Comparison of ENCODE assay signal across 32 cellular contexts in genomic region chrX:110373310-110373709, GRCh38. TPM values are rescaled to one million over a fixed set of nuclear protein-coding genes. Genes with fewer than 3 reads are reported as not detected.
"Had no signal": no experiment of that assay in that cellular context is flagged by ENCODE, and none has a peak within 500 bp of the region (broad histone marks: within the 10 kb centered on the region; RNA-seq: fewer than 3 reads in every experiment).

No MANE protein-coding gene starts in this region.

- H3K27ac ChIP-seq: brain microvascular endothelial cell, coronary artery, dorsolateral prefrontal cortex, esophagus squamous epithelium, gastroesophageal sphincter, heart right ventricle, hepatocyte, VCaP had no signal

- H3K4me2 ChIP-seq: hepatocyte had no signal

- H3K4me1 Mint-ChIP-seq: activated CD4-positive, alpha-beta T cell treated with anti-CD3 and anti-CD28 coated beads, Interleukin-2, amount 10 ng/mL, durations not matched to agents 7 days and 5 days; activated naive CD4-positive, alpha-beta T cell treated with anti-CD3 and anti-CD28 coated beads, Interleukin-2, amount 10 ng/mL, durations not matched to agents 7 days and 5 days; activated naive CD8-positive, alpha-beta T cell treated with anti-CD3 and anti-CD28 coated beads, Interleukin-2, amount 10 ng/mL, durations not matched to agents 7 days and 5 days; central memory CD8-positive, alpha-beta T cell; WTC11 had no signal

- H3K36me3 ChIP-seq: brain microvascular endothelial cell, esophagus squamous epithelium, gastroesophageal sphincter, heart right ventricle had no signal

- H3K27ac Mint-ChIP-seq: activated CD4-positive, alpha-beta T cell treated with anti-CD3 and anti-CD28 coated beads, Interleukin-2, amount 10 ng/mL, durations not matched to agents 7 days and 5 days; activated CD8-positive, alpha-beta T cell treated with anti-CD3 and anti-CD28 coated beads for 36 hours; activated naive CD4-positive, alpha-beta T cell treated with anti-CD3 and anti-CD28 coated beads, Interleukin-2, amount 10 ng/mL, durations not matched to agents 7 days and 5 days; activated naive CD4-positive, alpha-beta T cell treated with anti-CD3 and anti-CD28 coated beads, Interleukin-2, amount 50 U/mL, for 72 hours; activated naive CD8-positive, alpha-beta T cell treated with anti-CD3 and anti-CD28 coated beads, Interleukin-2, amount 10 ng/mL, durations not matched to agents 7 days and 5 days; dendritic cell treated with granulocyte-macrophage colony-stimulating factor and Interleukin-4, amounts not matched to agents 40 ng/mL and 50 ng/mL, for 4 days; endodermal cell; WTC11 had no signal

- H3K27me3 ChIP-seq: brain microvascular endothelial cell, esophagus squamous epithelium, gastroesophageal sphincter, hepatocyte had no signal

- H3K4me1 ChIP-seq: esophagus squamous epithelium, gastroesophageal sphincter, heart right ventricle had no signal

- H3K4me3 Mint-ChIP-seq: activated CD4-positive, alpha-beta T cell treated with anti-CD3 and anti-CD28 coated beads, Interleukin-2, amount 10 ng/mL, durations not matched to agents 7 days and 5 days; activated CD8-positive, alpha-beta T cell treated with anti-CD3 and anti-CD28 coated beads for 36 hours; activated naive CD4-positive, alpha-beta T cell treated with anti-CD3 and anti-CD28 coated beads, Interleukin-2, amount 10 ng/mL, durations not matched to agents 7 days and 5 days; activated naive CD8-positive, alpha-beta T cell treated with anti-CD3 and anti-CD28 coated beads, Interleukin-2, amount 10 ng/mL, durations not matched to agents 7 days and 5 days; activated T-cell treated with anti-CD3 and anti-CD28 coated beads, Interleukin-2, amount 50 U/mL, for 72 hours; central memory CD8-positive, alpha-beta T cell; dendritic cell treated with granulocyte-macrophage colony-stimulating factor and Interleukin-4, amounts not matched to agents 40 ng/mL and 50 ng/mL, for 4 days; endodermal cell; WTC11 had no signal

- H3K9me3 Mint-ChIP-seq: activated CD4-positive, alpha-beta T cell treated with anti-CD3 and anti-CD28 coated beads, Interleukin-2, amount 10 ng/mL, durations not matched to agents 7 days and 5 days; activated CD8-positive, alpha-beta T cell treated with anti-CD3 and anti-CD28 coated beads for 36 hours; activated naive CD4-positive, alpha-beta T cell treated with anti-CD3 and anti-CD28 coated beads, Interleukin-2, amount 10 ng/mL, durations not matched to agents 7 days and 5 days; activated naive CD4-positive, alpha-beta T cell treated with anti-CD3 and anti-CD28 coated beads, Interleukin-2, amount 50 U/mL, for 72 hours; activated naive CD8-positive, alpha-beta T cell treated with anti-CD3 and anti-CD28 coated beads, Interleukin-2, amount 10 ng/mL, durations not matched to agents 7 days and 5 days; activated T-cell treated with anti-CD3 and anti-CD28 coated beads, Interleukin-2, amount 50 U/mL, for 72 hours; central memory CD8-positive, alpha-beta T cell; dendritic cell treated with granulocyte-macrophage colony-stimulating factor and Interleukin-4, amounts not matched to agents 40 ng/mL and 50 ng/mL, for 4 days; endodermal cell; WTC11 had no signal

- H3K9me3 ChIP-seq: esophagus squamous epithelium, gastroesophageal sphincter, heart right ventricle had no signal

- H3K36me3 Mint-ChIP-seq: activated naive CD4-positive, alpha-beta T cell treated with anti-CD3 and anti-CD28 coated beads, Interleukin-2, amount 10 ng/mL, durations not matched to agents 7 days and 5 days; activated naive CD4-positive, alpha-beta T cell treated with anti-CD3 and anti-CD28 coated beads, Interleukin-2, amount 50 U/mL, for 72 hours; activated naive CD8-positive, alpha-beta T cell treated with anti-CD3 and anti-CD28 coated beads, Interleukin-2, amount 10 ng/mL, durations not matched to agents 7 days and 5 days; WTC11 had no signal

- H3K27me3 Mint-ChIP-seq: activated CD4-positive, alpha-beta T cell treated with anti-CD3 and anti-CD28 coated beads, Interleukin-2, amount 10 ng/mL, durations not matched to agents 7 days and 5 days; activated CD8-positive, alpha-beta T cell treated with anti-CD3 and anti-CD28 coated beads for 36 hours; activated naive CD4-positive, alpha-beta T cell treated with anti-CD3 and anti-CD28 coated beads, Interleukin-2, amount 10 ng/mL, durations not matched to agents 7 days and 5 days; dendritic cell treated with granulocyte-macrophage colony-stimulating factor and Interleukin-4, amounts not matched to agents 40 ng/mL and 50 ng/mL, for 4 days had no signal

- H2AFZ ChIP-seq: hepatocyte had no signal

- DNase-seq: activated CD4-positive, alpha-beta T cell treated with anti-CD3 and anti-CD28 coated beads for 1 hour; activated CD4-positive, alpha-beta T cell treated with anti-CD3 and anti-CD28 coated beads for 4 hours; activated CD4-positive, alpha-beta T cell treated with anti-CD3 and anti-CD28 coated beads, Interleukin-2, amount 10 ng/mL, durations not matched to agents 7 days and 5 days; activated CD4-positive, alpha-beta T cell treated with anti-CD3 and anti-CD28 coated beads, Interleukin-2, amount 50 U/mL, for 4 hours; activated CD8-positive, alpha-beta memory T cell treated with anti-CD3 and anti-CD28 coated beads for 24 hours; activated CD8-positive, alpha-beta memory T cell treated with anti-CD3 and anti-CD28 coated beads, Interleukin-2, amount 50 U/mL, for 4 hours; activated CD8-positive, alpha-beta T cell treated with anti-CD3 and anti-CD28 coated beads for 36 hours; activated gamma-delta T cell; activated naive CD4-positive, alpha-beta T cell; activated naive CD4-positive, alpha-beta T cell treated with anti-CD3 and anti-CD28 coated beads, Interleukin-2, amount 10 ng/mL, durations not matched to agents 7 days and 5 days; activated naive CD8-positive, alpha-beta T cell treated with anti-CD3 and anti-CD28 coated beads, Interleukin-2, amount 10 ng/mL, durations not matched to agents 7 days and 5 days; activated T-cell treated with anti-CD3 and anti-CD28 coated beads, Interleukin-2, amount 50 U/mL, for 1 hour; activated T-cell treated with anti-CD3 and anti-CD28 coated beads, Interleukin-2, amount 50 U/mL, for 72 hours; brain microvascular endothelial cell; dorsolateral prefrontal cortex; effector memory CD4-positive, alpha-beta T cell; endodermal cell; esophagus squamous epithelium; foreskin melanocyte; heart right ventricle; T-helper 2 cell had no signal

- H3K79me2 ChIP-seq: hepatocyte had no signal

- H3K4me3 ChIP-seq: coronary artery, dorsolateral prefrontal cortex, esophagus squamous epithelium, gastroesophageal sphincter, heart right ventricle, hepatocyte had no signal

RNA-seq across cellular contexts. Expression of gene RTL9, which starts 14.7 kb away (rescaled TPM):
- total RNA-seq: activated CD4-positive, alpha-beta T cell treated with anti-CD3 and anti-CD28 coated beads, Interleukin-2, amount 10 ng/mL, durations not matched to agents 7 days and 5 days; activated CD8-positive, alpha-beta T cell treated with anti-CD3 and anti-CD28 coated beads for 36 hours; activated naive CD8-positive, alpha-beta T cell treated with anti-CD3 and anti-CD28 coated beads, Interleukin-2, amount 10 ng/mL, durations not matched to agents 7 days and 5 days; bronchial epithelial cell; esophagus squamous epithelium; glomerular endothelial cell; T-helper 1 cell treated with Interleukin-12 subunit alpha and Interleukin-12 subunit beta and Interleukin-4 antibody, amounts not matched to agents 30 ng/mL and 1 ng/mL, for 36 hours had no signal
